18 cellular contexts compared by ENCODE assay signal in the genomic region with DNA sequence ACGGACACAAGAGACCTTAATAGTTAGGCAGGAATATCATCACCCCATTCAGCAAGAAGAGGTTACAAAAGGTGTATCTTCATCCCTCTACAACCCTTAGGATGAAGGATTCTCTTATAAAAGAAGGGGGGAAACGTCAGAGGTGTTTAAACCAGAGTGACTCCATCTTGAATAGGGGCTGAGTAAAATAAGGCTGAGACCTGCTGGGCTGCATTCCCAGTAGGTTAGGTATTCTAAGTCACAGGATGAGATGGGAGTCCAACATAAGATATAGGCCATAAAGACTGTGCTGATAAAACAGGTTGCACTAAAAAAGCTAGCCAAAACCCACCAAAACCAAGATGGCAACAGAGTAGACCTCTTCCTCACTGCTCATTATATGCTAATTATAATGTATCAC.
"Had no signal": no experiment of that assay in that cellular context is flagged by ENCODE, and none has a peak within 500 bp of the region (broad histone marks: within the 10 kb centered on the region; RNA-seq: fewer than 3 reads in every experiment).

No MANE protein-coding gene starts in this region.

- H3K4me3 ChIP-seq: SJSA1, SK-N-MC had no signal

- H3K4me3 Mint-ChIP-seq: IgD-negative memory B cell had no signal

- H3K27me3 Mint-ChIP-seq: IgD-negative memory B cell had no signal

- H3K4me1 ChIP-seq: SJSA1 had no signal

- H3K36me3 Mint-ChIP-seq: IgD-negative memory B cell had no signal

- H3K9me3 ChIP-seq: SJSA1 had no signal

- H3K9me3 Mint-ChIP-seq: IgD-negative memory B cell had no signal

- H3K27ac ChIP-seq: SJSA1, SK-N-MC had no signal

- H3K27me3 ChIP-seq: SJSA1 had no signal

- DNase-seq: KBM-7, MV-4-11, NCI-H1048, NCI-H1105, NCI-H1417, NCI-H1436 treated with DMSO at 0.1 percent for 48 hours, NCI-H1694, NCI-H187 treated with DMSO at 0.1 percent for 48 hours, NCI-H2029 treated with DMSO at 0.1 percent for 48 hours, NCI-H524 treated with DMSO at 0.1 percent for 48 hours, NCI-H69, NCI-H774, Right ventricle myocardium superior, RPMI8226, SIG-M5 had no signal
